Comparison of ENCODE assay signal across 8 cellular contexts in genomic region chr18:76588591-76589303, GRCh38.
DNase-seq lines count a peak whose midpoint lies in the region; ATAC-seq and TF ChIP-seq lines count a peak whose summit lies in the region.

No MANE protein-coding gene starts in this region.

- no peak overlapping the region for H3K14ac ChIP-seq in mesenchymal stem cell (ENCODE audit: low read length in 2 of 2)

- H3K27ac ChIP-seq in mesenchymal stem cell (ENCODE audit: low read length, poor library complexity, severe bottlenecking) (no peak overlapping the region), thyroid gland (no peak overlapping the region)

- H3K79me1 ChIP-seq in mesenchymal stem cell (replicated peaks; ENCODE audit: low read length, poor library complexity, severe bottlenecking): no peaks in the 10 kb centered on the region

- no peak overlapping the region for H4K91ac ChIP-seq in mesenchymal stem cell (ENCODE audit: low read length)

- peak overlapping the region; percentile 12 for H3K4me3 Mint-ChIP-seq in T-helper 2 cell treated with Interferon-gamma antibody and Interleukin-4, amounts not matched to agents 5 μg/mL and 100 μg/mL, for 36 hours

- DNase-seq in T-helper 2 cell treated with Interferon-gamma antibody and Interleukin-4, amounts not matched to agents 5 μg/mL and 100 μg/mL, for 36 hours (ENCODE audit: low spot score): no peak
- DNase-seq in T-helper 2 cell (no peak), cardiac fibroblast (ENCODE audit: low read depth in 2 of 2) (peak; percentile 28 to 42), mesenchymal stem cell (no peak), thyroid gland (peak; percentile 38 to 40), NCI-H2107 (lab: John Stamatoyannopoulos, UW) (no peak)
- no peak for DNase-seq in stimulated activated CD4-positive, alpha-beta T cell treated with anti-CD3 and anti-CD28 coated beads, Interleukin-1b, Interleukin-23, amount 100 ng/mL, for 48 hours

- no peak overlapping the region for H3K27ac Mint-ChIP-seq in T-helper 2 cell treated with Interferon-gamma antibody and Interleukin-4, amounts not matched to agents 5 μg/mL and 100 μg/mL, for 36 hours

- no peak overlapping the region for H2BK15ac ChIP-seq in mesenchymal stem cell (ENCODE audit: low read depth, poor library complexity, severe bottlenecking)

- H3K18ac ChIP-seq in mesenchymal stem cell (ENCODE audit: low read depth in 1 of 2, low read length in 2 of 2): no peak overlapping the region

- ATAC-seq in HG03571 (IDR thresholded peaks at IDR 0.05; ENCODE audit: unreplicated experiment): no peak

- H2AFZ ChIP-seq in mesenchymal stem cell (ENCODE audit: low read depth, low read length): no peak overlapping the region

- H3K27me3 Mint-ChIP-seq in T-helper 2 cell treated with Interferon-gamma antibody and Interleukin-4, amounts not matched to agents 5 μg/mL and 100 μg/mL, for 36 hours (ENCODE audit: low read depth): peaks cover 19% of the 10 kb centered on the region

- H3K4me3 ChIP-seq in cardiac fibroblast (replicated peaks in 1 of 2; ENCODE audit: low read depth in 2 of 2, low read length in 2 of 2): peak overlapping the region; percentile 8 to 31
- H3K4me3 ChIP-seq in mesenchymal stem cell (ENCODE audit: insufficient read depth in 1 of 2, low read depth in 1 of 2, low read length in 2 of 2): peak overlapping the region in 1 of 2 experiments; percentile 77
- peak overlapping the region in 2 of 3 donors; percentile 14 to 27 for H3K4me3 ChIP-seq in thyroid gland (replicated peaks in 1 of 3)

- H3K9me3 ChIP-seq in mesenchymal stem cell (ENCODE audit: control insufficient read depth, low read length): no peaks in the 10 kb centered on the region
- no peaks in the 10 kb centered on the region for H3K9me3 ChIP-seq in thyroid gland

- H2BK120ac ChIP-seq in mesenchymal stem cell (ENCODE audit: low read depth, low read length): no peak overlapping the region

- no peaks in the 10 kb centered on the region for H3K9me3 Mint-ChIP-seq in T-helper 2 cell treated with Interferon-gamma antibody and Interleukin-4, amounts not matched to agents 5 μg/mL and 100 μg/mL, for 36 hours

- no peaks in the 10 kb centered on the region for H3K4me1 Mint-ChIP-seq in T-helper 2 cell treated with Interferon-gamma antibody and Interleukin-4, amounts not matched to agents 5 μg/mL and 100 μg/mL, for 36 hours (ENCODE audit: low read depth)

- no peaks in the 10 kb centered on the region for H3K36me3 Mint-ChIP-seq in T-helper 2 cell treated with Interferon-gamma antibody and Interleukin-4, amounts not matched to agents 5 μg/mL and 100 μg/mL, for 36 hours (ENCODE audit: low read depth)

- no peak overlapping the region for H2BK12ac ChIP-seq in mesenchymal stem cell (ENCODE audit: low read length in 2 of 2)

- H4K8ac ChIP-seq in mesenchymal stem cell (ENCODE audit: low read length): no peak overlapping the region

- no peaks in the 10 kb centered on the region for H3K36me3 ChIP-seq in mesenchymal stem cell (ENCODE audit: control insufficient read depth in 1 of 2, insufficient read depth in 2 of 2, low read depth in 1 of 2, low read length in 2 of 2)
- no peaks in the 10 kb centered on the region for H3K36me3 ChIP-seq in thyroid gland

- no peak overlapping the region for H3K4me2 ChIP-seq in mesenchymal stem cell (ENCODE audit: low read length, poor library complexity, severe bottlenecking)

- no peak overlapping the region for H3K23ac ChIP-seq in mesenchymal stem cell (ENCODE audit: low read length in 2 of 2)

- peaks cover 1% of the 10 kb centered on the region for H3K4me1 ChIP-seq in mesenchymal stem cell (ENCODE audit: control insufficient read depth, insufficient read depth, low read depth, low read length)
- H3K4me1 ChIP-seq in thyroid gland: no peaks in the 10 kb centered on the region

- H2BK5ac ChIP-seq in mesenchymal stem cell (ENCODE audit: low read depth, low read length, poor library complexity, severe bottlenecking): no peak overlapping the region

- H3K27me3 ChIP-seq in mesenchymal stem cell (ENCODE audit: control insufficient read depth in 1 of 2, insufficient read depth in 1 of 2, low read length in 2 of 2): peaks cover 33 to 37% of the 10 kb centered on the region in 2 experiments
- no peaks in the 10 kb centered on the region for H3K27me3 ChIP-seq in thyroid gland

- 56% methylated on average over 21 of the region's 21 CpGs for WGBS in mesenchymal stem cell
- WGBS in thyroid gland, 2 donors: 8 to 12% methylated on average over 21 of the region's 21 CpGs

- no peak overlapping the region for H3K4ac ChIP-seq in mesenchymal stem cell (ENCODE audit: low read depth in 1 of 2, low read length in 2 of 2)

- intact Hi-C loops in thyroid gland (cut with DNase I): no loop called here

- no peak overlapping the region for H2AK5ac ChIP-seq in mesenchymal stem cell (ENCODE audit: low read length, severe bottlenecking)

- TF ChIP-seq CTCF in cardiac fibroblast (IDR thresholded peaks at IDR 0.05; ENCODE audit: low read depth, low read length): no peak
- TF ChIP-seq CTCF in thyroid gland (IDR thresholded peaks at IDR 0.05): no peak

- no peak for TF ChIP-seq POLR2A in thyroid gland (IDR thresholded peaks at IDR 0.05)

- H3K9ac ChIP-seq in mesenchymal stem cell (ENCODE audit: low read length): peak overlapping the region; percentile 83

Comparison
In these comparisons a context has a peak if more than half of its experiments do, and no peak if none do; other contexts are left out.
1. DNase-seq: peak in cardiac fibroblast (2 of 2) and thyroid gland (2 of 2); none in T-helper 2 cell treated with Interferon-gamma antibody and Interleukin-4, amounts not matched to agents 5 μg/mL and 100 μg/mL, for 36 hours (single experiment), T-helper 2 cell (0 of 5), mesenchymal stem cell (single experiment), NCI-H2107 (single experiment) and stimulated activated CD4-positive, alpha-beta T cell treated with anti-CD3 and anti-CD28 coated beads, Interleukin-1b, Interleukin-23, amount 100 ng/mL, for 48 hours (single experiment).